ENCODE assay signal across 8 cellular contexts in genomic region chr19:39792999-39793546, GRCh38. TPM values are rescaled to one million over a fixed set of nuclear protein-coding genes. Genes with fewer than 3 reads are reported as not detected.
DNase-seq lines count a peak whose midpoint lies in the region; TF ChIP-seq lines count a peak whose summit lies in the region.

No MANE protein-coding gene starts in this region.

- no peaks in the 10 kb centered on the region for H4K20me1 ChIP-seq in hepatocyte (ENCODE audit: insufficient read depth, poor library complexity, severe bottlenecking)

- no peak overlapping the region for H2AFZ ChIP-seq in hepatocyte

- intact Hi-C loops in uterus (cut with DNase I; ENCODE audit: low total_unique reads), result no loop called here

- H3K27ac ChIP-seq in HEK293 (ENCODE audit: extremely low read depth, low read depth, low read length), result no peak overlapping the region
- H3K27ac ChIP-seq in hepatocyte, result no peak overlapping the region
- no peak overlapping the region for H3K27ac ChIP-seq in uterus

- TF ChIP-seq POLR2A in uterus (IDR thresholded peaks at IDR 0.05), result no peak

- H3K36me3 ChIP-seq in HEK293 (ENCODE audit: control insufficient read depth in 2 of 2, insufficient read depth in 1 of 2, low read length in 2 of 2), result 0 out of 3 replicates have a peak, but pooled peaks cover 0 to 5% of the 10 kb centered on the region in 2 experiments
- H3K36me3 ChIP-seq in hepatocyte (replicated peaks; ENCODE audit: insufficient read depth, low read depth), result no peaks in the 10 kb centered on the region
- no peaks in the 10 kb centered on the region for H3K36me3 ChIP-seq in uterus

- peak; percentile 90 for DNase-seq in D341Med (ENCODE audit: low spot score)
- DNase-seq in NCI-H187 (lab: John Stamatoyannopoulos, UW), result peak; percentile 56 to 70
- DNase-seq in T1000 (lab: John Stamatoyannopoulos, UW), result peak; percentile 82
- peak; percentile 45 for DNase-seq in astrocyte of the cerebellum (ENCODE audit: low read depth)
- DNase-seq in hepatocyte (ENCODE audit: low spot score), result peak; percentile 87
- DNase-seq in renal cortical epithelial cell (ENCODE audit: low read depth), result peak; percentile 43
- peak; percentile 60 to 61 for DNase-seq in uterus

- TF ChIP-seq CTCF in HEK293 (tag by site-specific recombination; IDR thresholded peaks at IDR 0.05) (peak; percentile 99), astrocyte of the cerebellum (IDR thresholded peaks at IDR 0.05; ENCODE audit: low read depth, low read length, missing control alignments) (peak; percentile 94), hepatocyte (IDR thresholded peaks at IDR 0.05; ENCODE audit: poor library complexity) (peak; percentile 92), uterus (IDR thresholded peaks at IDR 0.05) (peak; percentile 83 to 90 (median 84))

- H3K4me3 ChIP-seq in HEK293 (ENCODE audit: low read depth, low read length), result peak overlapping the region; percentile 29
- peak overlapping the region; percentile 45 for H3K4me3 ChIP-seq in astrocyte of the cerebellum (ENCODE audit: low read depth, low read length)
- H3K4me3 ChIP-seq in hepatocyte, result peak overlapping the region; percentile 14
- peak overlapping the region; percentile 31 to 34 for H3K4me3 ChIP-seq in uterus

- H3K4me1 ChIP-seq in HEK293 (ENCODE audit: control insufficient read depth, insufficient read depth, low read length) (no peaks in the 10 kb centered on the region), hepatocyte (ENCODE audit: insufficient read depth) (no peaks in the 10 kb centered on the region), uterus (no peaks in the 10 kb centered on the region)

- H3K27me3 ChIP-seq in hepatocyte, result peaks cover 17% of the 10 kb centered on the region
- H3K27me3 ChIP-seq in uterus, result peaks cover 0 to 3% of the 10 kb centered on the region in 2 donors

- H3K4me2 ChIP-seq in hepatocyte, result peak overlapping the region; percentile 73

- in situ Hi-C loops in astrocyte of the cerebellum (cut with HindIII; ENCODE audit: low sequenced_read_pairs), result no loop called here

- peaks cover 2% of the 10 kb centered on the region for H3K9me3 ChIP-seq in HEK293 (ENCODE audit: control insufficient read depth, insufficient read depth, low read depth, low read length)
- no peaks in the 10 kb centered on the region for H3K9me3 ChIP-seq in hepatocyte (ENCODE audit: low read depth)
- H3K9me3 ChIP-seq in uterus, result no peaks in the 10 kb centered on the region

- no peaks in the 10 kb centered on the region for H3K79me2 ChIP-seq in hepatocyte

- POLR2A ChIA-PET in HEK293 (lab: Yijun Ruan, JAX), result interaction anchor here (0.6 to 2.2 kb wide), 6 partner anchors 11 to 178 kb away, joined by 3 to 14 read pairs (median 8); partner anchors contain the start of genes DYRK1B, FBL and PSMC4

- no peaks in the 10 kb centered on the region for H3K9me2 ChIP-seq in hepatocyte (replicated peaks; ENCODE audit: insufficient read depth)

- WGBS in hepatocyte (ENCODE audit: low lambda C conversion rate, missing lambda C conversion rate), result 1% methylated on average over 17 of the region's 17 CpGs

- CTCF ChIA-PET in HEK293 (lab: Yijun Ruan, JAX), result interaction anchor here (0.5 to 8.8 kb wide), 52 partner anchors 11 to 655 kb away, joined by 3 to 237 read pairs (median 4); partner anchors contain the start of genes DYRK1B, FBL, LEUTX and PSMC4

TF ChIP-seq in HEK293, 187 proteins besides CTCF, POLR2A, EP300 and RAD21 (continues in another document):
- no peak for TF ChIP-seq ZNF473 (tag by site-specific recombination; IDR thresholded peaks at IDR 0.05)
- no peak for TF ChIP-seq ZNF37A (tag by site-specific recombination; IDR thresholded peaks at IDR 0.05)
- TF ChIP-seq ZNF561 (tag by site-specific recombination; IDR thresholded peaks at IDR 0.05; ENCODE audit: borderline replicate concordance), result peak; percentile 68; the same call in 1 of the 2 replicates
- 0 out of 2 replicates have a peak, but pooled peaks have one; percentile 53 for TF ChIP-seq ZNF221 (tag by site-specific recombination; IDR thresholded peaks at IDR 0.05; ENCODE audit: borderline replicate concordance)
- TF ChIP-seq ZNF692 (tag by site-specific recombination; IDR thresholded peaks at IDR 0.05), result peak; percentile 59; the same call in 1 of the 2 replicates
- peak; percentile 64; the same call in 1 of the 2 replicates for TF ChIP-seq KLF8 (tag by site-specific recombination; IDR thresholded peaks at IDR 0.05)
- TF ChIP-seq ZNF660 (tag by site-specific recombination; IDR thresholded peaks at IDR 0.05), result peak; percentile 92
- 0 out of 2 replicates have a peak, but pooled peaks have one; percentile 52 for TF ChIP-seq ZNF501 (tag by site-specific recombination; IDR thresholded peaks at IDR 0.05)
- TF ChIP-seq GLIS2 (tag by site-specific recombination; IDR thresholded peaks at IDR 0.05), result peak; percentile 78
- TF ChIP-seq SP7 (tag by site-specific recombination; IDR thresholded peaks at IDR 0.05), result peak; percentile 85
- no peak for TF ChIP-seq ZNF707 (tag by site-specific recombination; IDR thresholded peaks at IDR 0.05)
- TF ChIP-seq ZNF629 (tag by site-specific recombination; IDR thresholded peaks at IDR 0.05), result peak; percentile 68
- TF ChIP-seq ZNF335 (tag by site-specific recombination; conservative IDR thresholded peaks at IDR 0.05), result peak; percentile 94
- peak; percentile 70; the same call in 1 of the 2 replicates for TF ChIP-seq HIC1 (tag by site-specific recombination; IDR thresholded peaks at IDR 0.05)
- peak; percentile 87 for TF ChIP-seq ZBTB17 (tag by site-specific recombination; IDR thresholded peaks at IDR 0.05)
- TF ChIP-seq KLF9 (tag by site-specific recombination; IDR thresholded peaks at IDR 0.05; ENCODE audit: low read depth), result no peak
- TF ChIP-seq ZNF510 (tag by site-specific recombination; IDR thresholded peaks at IDR 0.05; ENCODE audit: insufficient replicate concordance), result no peak
- TF ChIP-seq SP2 (tag by site-specific recombination; IDR thresholded peaks at IDR 0.05), result peak; percentile 68
- no peak for TF ChIP-seq ZNF175 (tag by site-specific recombination; IDR thresholded peaks at IDR 0.05)
- no peak for TF ChIP-seq ZBTB6 (tag by site-specific recombination; IDR thresholded peaks at IDR 0.05)
- TF ChIP-seq ZXDB (tag by site-specific recombination; IDR thresholded peaks at IDR 0.05), result peak; percentile 87; the same call in 1 of the 2 replicates
- peak; percentile 62 for TF ChIP-seq ZBTB21 (tag by site-specific recombination; IDR thresholded peaks at IDR 0.05)
- no peak for TF ChIP-seq ZNF658 (tag by site-specific recombination; IDR thresholded peaks at IDR 0.05)
- TF ChIP-seq ZEB2 (tag by site-specific recombination; IDR thresholded peaks at IDR 0.05), result peak; percentile 64; the same call in 1 of the 2 replicates

RNA-seq across cellular contexts. Expression of gene LEUTX, which starts 14.4 kb away (rescaled TPM):
- total RNA-seq in hepatocyte (not detected in 2 replicates), renal cortical epithelial cell (not detected in 2 replicates), uterus (not detected)
- polyA plus RNA-seq in hepatocyte, result not detected in 2 replicates

RNA-seq across cellular contexts. Expression of gene DYRK1B, which starts 40.9 kb away (rescaled TPM):
- 10.5 and 12.2 TPM in 2 replicates for total RNA-seq in hepatocyte
- polyA plus RNA-seq in hepatocyte, result 25.7 and 28.0 TPM in 2 replicates
- 9.9 and 47.1 TPM in 2 replicates for total RNA-seq in renal cortical epithelial cell
- total RNA-seq in uterus, result 10 to 100 TPM in 2 of 4 donors, 1 to 10 TPM in 2; 1.3 to 15.0 (median 10.1) TPM

RNA-seq across cellular contexts. Expression of gene FBL, which starts 53.1 kb away (rescaled TPM):
- total RNA-seq in hepatocyte (104 and 126 TPM in 2 replicates), renal cortical epithelial cell (89.2 and 159 TPM in 2 replicates), uterus (100 to 1,000 TPM in 3 of 4 donors, 10 to 100 TPM in 1; 71.7 to 327 (median 277) TPM)
- polyA plus RNA-seq in hepatocyte, result 69.6 and 79.4 TPM in 2 replicates

RNA-seq across cellular contexts. Expression of gene CLC, which starts 55.2 kb away (rescaled TPM):
- total RNA-seq in hepatocyte (not detected in 2 replicates), renal cortical epithelial cell (not detected in 2 replicates), uterus (not detected)
- not detected in 2 replicates for polyA plus RNA-seq in hepatocyte
